In genomic region chr9:125467341-125467740, GRCh38 we compare ENCODE assay signal across 21 cellular contexts.
DNase-seq lines count a peak whose midpoint lies in the region; ATAC-seq and TF ChIP-seq lines count a peak whose summit lies in the region.
"Had no signal": no experiment of that assay in that cellular context is flagged by ENCODE, and none has a peak within 500 bp of the region (broad histone marks: within the 10 kb centered on the region; RNA-seq: fewer than 3 reads in every experiment).

No MANE protein-coding gene starts in this region.

- H3K4me3 ChIP-seq in heart right ventricle, result no peak overlapping the region
- no peak overlapping the region for H3K4me3 ChIP-seq in coronary artery
- no peak overlapping the region for H3K4me3 ChIP-seq in vagina
- H3K4me3 ChIP-seq: GM23338, HAP-1, SJSA1 had no signal

- H3K27ac ChIP-seq in heart right ventricle, result peak overlapping the region in 4 of 10 donors; percentile 5 to 40 (median 12)
- no peak overlapping the region for H3K27ac ChIP-seq in coronary artery
- peak overlapping the region; percentile 44 for H3K27ac ChIP-seq in vagina
- H3K27ac ChIP-seq: C4-2B, SJSA1 had no signal

- intact Hi-C loops in heart right ventricle (cut with DNase I), result no loop called here
- intact Hi-C loops in Right ventricle myocardium superior (cut with DNase I), result no loop called here
- intact Hi-C loops in vagina (cut with DNase I), result no loop called here

- H3K4me1 Mint-ChIP-seq in HFFc6 (ENCODE audit: low read depth), result peaks cover 21% of the 10 kb centered on the region
- H3K4me1 Mint-ChIP-seq: CD8-positive, alpha-beta memory T cell; IgD-negative memory B cell had no signal

- H3K27me3 ChIP-seq in heart right ventricle, result no peaks in the 10 kb centered on the region
- no peaks in the 10 kb centered on the region for H3K27me3 ChIP-seq in vagina
- H3K27me3 ChIP-seq: SJSA1 had no signal

- DNase-seq in heart right ventricle, result no peak
- DNase-seq in Right ventricle myocardium superior, result no peak
- peak; percentile 35 for DNase-seq in coronary artery (ENCODE audit: low spot score)
- peak; percentile 10 to 75 for DNase-seq in lung microvascular endothelial cell (ENCODE audit: low read depth in 2 of 2)
- no peak for DNase-seq in vagina (ENCODE audit: extremely low spot score in 2 of 2)
- no peak for DNase-seq in activated effector memory CD4-positive, alpha-beta T cell treated with Interleukin-2 at 50 U/mL for 16 hours
- no peak for DNase-seq in HFFc6
- DNase-seq: Calu3; CD8-positive, alpha-beta memory T cell; DMS153; MV-4-11; NCI-H1105 treated with DMSO at 0.1 percent for 48 hours; NCI-H2029 treated with DMSO at 0.1 percent for 48 hours; NCI-H524 treated with DMSO at 0.1 percent for 48 hours; NCI-H82 had no signal

- H3K27me3 Mint-ChIP-seq in HFFc6 (ENCODE audit: insufficient read depth), result peaks cover 3% of the 10 kb centered on the region; the same call in 1 of the 2 replicates
- H3K27me3 Mint-ChIP-seq: CD8-positive, alpha-beta memory T cell; IgD-negative memory B cell had no signal

- TF ChIP-seq CTCF in heart right ventricle (IDR thresholded peaks at IDR 0.05) (no peak), coronary artery (IDR thresholded peaks at IDR 0.05) (no peak), vagina (IDR thresholded peaks at IDR 0.05) (no peak), HFFc6 (IDR thresholded peaks at IDR 0.05) (no peak)

- H3K4me1 ChIP-seq in heart right ventricle (peaks cover 0 to 40% (median 24%) of the 10 kb centered on the region in 9 donors), vagina (peaks cover 27% of the 10 kb centered on the region)

- H3K36me3 ChIP-seq in heart right ventricle (peaks cover 0 to 35% (median 0%) of the 10 kb centered on the region in 9 donors), vagina (peaks cover 0 to 17% of the 10 kb centered on the region in 2 donors)
- H3K36me3 ChIP-seq: HAP-1 had no signal

- no peaks in the 10 kb centered on the region for H3K9me3 Mint-ChIP-seq in HFFc6
- H3K9me3 Mint-ChIP-seq: CD8-positive, alpha-beta memory T cell; GM23338; IgD-negative memory B cell had no signal

- H3K27ac Mint-ChIP-seq in HFFc6, result no peak overlapping the region
- H3K27ac Mint-ChIP-seq: GM23338, IgD-negative memory B cell had no signal

- no peak overlapping the region for H3K4me3 Mint-ChIP-seq in HFFc6
- H3K4me3 Mint-ChIP-seq: CD8-positive, alpha-beta memory T cell; GM23338; IgD-negative memory B cell had no signal

- WGBS in heart right ventricle, 2 donors, result 20 to 35% methylated on average over 6 of the region's 6 CpGs

- TF ChIP-seq POLR2A in vagina (IDR thresholded peaks at IDR 0.05), result no peak

- H3K9me3 ChIP-seq in heart right ventricle (no peaks in the 10 kb centered on the region), vagina (no peaks in the 10 kb centered on the region)
- H3K9me3 ChIP-seq: HAP-1, SJSA1 had no signal

- ATAC-seq in heart right ventricle (peak in 5 of 8 donors; percentile 6 to 50 (median 31)), Right ventricle myocardium superior (ENCODE audit: poor library complexity) (no peak)
- ATAC-seq: GM23338, Panc1 had no signal

- H3K36me3 Mint-ChIP-seq in HFFc6 (ENCODE audit: low read depth), result 0 out of 2 replicates have a peak, but pooled peaks cover 4% of the 10 kb centered on the region

Comparison
In these comparisons a context has a peak if more than half of its experiments do, and no peak if none do; other contexts are left out.
1. DNase-seq: peak in coronary artery (single experiment) and lung microvascular endothelial cell (2 of 2); none in heart right ventricle (0 of 2), Right ventricle myocardium superior (single experiment), vagina (0 of 2), activated effector memory CD4-positive, alpha-beta T cell treated with Interleukin-2 at 50 U/mL for 16 hours (single experiment) and HFFc6 (single experiment).